In genomic region chr21:39461419-39461818, GRCh38 we compare ENCODE assay signal across 14 cellular contexts. TPM values are rescaled to one million over a fixed set of nuclear protein-coding genes. Genes with fewer than 3 reads are reported as not detected.
DNase-seq lines count a peak whose midpoint lies in the region; ATAC-seq and TF ChIP-seq lines count a peak whose summit lies in the region.
"Had no signal": no experiment of that assay in that cellular context is flagged by ENCODE, and none has a peak within 500 bp of the region (broad histone marks: within the 10 kb centered on the region; RNA-seq: fewer than 3 reads in every experiment).

No MANE protein-coding gene starts in this region.

- peak overlapping the region; percentile 5 for H2AFZ ChIP-seq in MM.1S (ENCODE audit: low read length)

- DNase-seq in activated CD8-positive, alpha-beta T cell treated with anti-CD3 and anti-CD28 coated beads for 36 hours = peak; percentile 30
- DNase-seq in activated CD8-positive, alpha-beta T cell treated with anti-CD3 and anti-CD28 coated beads, Interleukin-2, amount 10 ng/mL, durations not matched to agents 7 days and 5 days = no peak
- DNase-seq in MM.1S (peak; percentile 98), lower lobe of right lung (no peak), anterior cingulate cortex (lab: John Stamatoyannopoulos, UW) (no peak)
- no peak for DNase-seq in stimulated activated CD4-positive, alpha-beta T cell treated with anti-CD3 and anti-CD28 coated beads, Interleukin-2, amount 100 ng/mL, for 48 hours
- DNase-seq in stimulated activated CD4-positive, alpha-beta T cell treated with anti-CD3 and anti-CD28 coated beads, Interleukin-4, amount 100 ng/mL, for 1 hour = no peak
- DNase-seq: cerebellar nuclear complex, Kasumi-1 had no signal

- H3K4me1 Mint-ChIP-seq in activated CD8-positive, alpha-beta T cell treated with anti-CD3 and anti-CD28 coated beads for 36 hours (ENCODE audit: low read depth) = peaks cover 3% of the 10 kb centered on the region
- no peaks in the 10 kb centered on the region for H3K4me1 Mint-ChIP-seq in activated CD8-positive, alpha-beta T cell treated with anti-CD3 and anti-CD28 coated beads, Interleukin-2, amount 10 ng/mL, durations not matched to agents 7 days and 5 days (ENCODE audit: low read depth)

- H3K9me3 Mint-ChIP-seq in activated CD8-positive, alpha-beta T cell treated with anti-CD3 and anti-CD28 coated beads for 36 hours = no peaks in the 10 kb centered on the region
- no peaks in the 10 kb centered on the region for H3K9me3 Mint-ChIP-seq in activated CD8-positive, alpha-beta T cell treated with anti-CD3 and anti-CD28 coated beads, Interleukin-2, amount 10 ng/mL, durations not matched to agents 7 days and 5 days (ENCODE audit: insufficient read depth)

- H3K4me3 ChIP-seq in MM.1S (ENCODE audit: low read length) (no peak overlapping the region), lower lobe of right lung (no peak overlapping the region)
- H3K4me3 ChIP-seq: lung had no signal

- no peak overlapping the region for H3K4me3 Mint-ChIP-seq in activated CD8-positive, alpha-beta T cell treated with anti-CD3 and anti-CD28 coated beads for 36 hours
- no peak overlapping the region for H3K4me3 Mint-ChIP-seq in activated CD8-positive, alpha-beta T cell treated with anti-CD3 and anti-CD28 coated beads, Interleukin-2, amount 10 ng/mL, durations not matched to agents 7 days and 5 days
- H3K4me3 Mint-ChIP-seq: activated naive CD8-positive, alpha-beta T cell had no signal

- peaks cover 4% of the 10 kb centered on the region for H3K36me3 Mint-ChIP-seq in activated CD8-positive, alpha-beta T cell treated with anti-CD3 and anti-CD28 coated beads for 36 hours (ENCODE audit: low read depth)
- H3K36me3 Mint-ChIP-seq in activated CD8-positive, alpha-beta T cell treated with anti-CD3 and anti-CD28 coated beads, Interleukin-2, amount 10 ng/mL, durations not matched to agents 7 days and 5 days (ENCODE audit: low read depth) = no peaks in the 10 kb centered on the region

- H3K9me2 ChIP-seq in MM.1S (replicated peaks; ENCODE audit: insufficient read depth, low read length) = no peaks in the 10 kb centered on the region

- peak overlapping the region; percentile 72 for H3K27ac ChIP-seq in MM.1S (ENCODE audit: low read length)
- H3K27ac ChIP-seq in lower lobe of right lung = no peak overlapping the region
- H3K27ac ChIP-seq: epithelial cell of prostate had no signal

- ATAC-seq in activated CD8-positive, alpha-beta T cell treated with anti-CD3 and anti-CD28 coated beads for 36 hours = peak; percentile 49
- no peak for ATAC-seq in activated CD8-positive, alpha-beta T cell treated with anti-CD3 and anti-CD28 coated beads, Interleukin-2, amount 10 ng/mL, durations not matched to agents 7 days and 5 days
- peak; percentile 80 for ATAC-seq in HG02759 (IDR thresholded peaks at IDR 0.05; ENCODE audit: unreplicated experiment)
- ATAC-seq in lower lobe of right lung = no peak
- ATAC-seq: Panc1 had no signal

- H3K4me2 ChIP-seq in MM.1S (ENCODE audit: low read depth, low read length) = peak overlapping the region; percentile 15; the same call in 1 of the 2 replicates

- H3K9ac ChIP-seq in MM.1S (ENCODE audit: low read length) = no peak overlapping the region

- CTCF ChIA-PET in activated CD8-positive, alpha-beta T cell treated with anti-CD3 and anti-CD28 coated beads for 36 hours (lab: Charles Lee) = no interaction called here
- CTCF ChIA-PET in activated CD8-positive, alpha-beta T cell treated with anti-CD3 and anti-CD28 coated beads, Interleukin-2, amount 10 ng/mL, durations not matched to agents 7 days and 5 days (lab: Charles Lee) = interaction anchor here (0.8 to 2.2 kb wide), 2 partner anchors 11 to 20 kb away, joined by 3 to 7 read pairs; no protein-coding TSS in a partner anchor

- peaks cover 3% of the 10 kb centered on the region; the same call in 1 of the 2 replicates for H3F3A ChIP-seq in MM.1S (ENCODE audit: insufficient read depth, low read length)

- no peak overlapping the region for H3K27ac Mint-ChIP-seq in activated CD8-positive, alpha-beta T cell treated with anti-CD3 and anti-CD28 coated beads for 36 hours
- H3K27ac Mint-ChIP-seq in activated CD8-positive, alpha-beta T cell treated with anti-CD3 and anti-CD28 coated beads, Interleukin-2, amount 10 ng/mL, durations not matched to agents 7 days and 5 days = no peak overlapping the region
- H3K27ac Mint-ChIP-seq: activated naive CD8-positive, alpha-beta T cell had no signal

- H3K27me3 ChIP-seq in MM.1S (replicated peaks; ENCODE audit: insufficient read depth, low read length) (no peaks in the 10 kb centered on the region), lower lobe of right lung (ENCODE audit: low read depth) (no peaks in the 10 kb centered on the region)

- no peaks in the 10 kb centered on the region for H3K27me3 Mint-ChIP-seq in activated CD8-positive, alpha-beta T cell treated with anti-CD3 and anti-CD28 coated beads for 36 hours
- no peaks in the 10 kb centered on the region for H3K27me3 Mint-ChIP-seq in activated CD8-positive, alpha-beta T cell treated with anti-CD3 and anti-CD28 coated beads, Interleukin-2, amount 10 ng/mL, durations not matched to agents 7 days and 5 days (ENCODE audit: low read depth)
- H3K27me3 Mint-ChIP-seq: activated naive CD8-positive, alpha-beta T cell had no signal

- H3K4me1 ChIP-seq in MM.1S (ENCODE audit: low read length) = peaks cover 11% of the 10 kb centered on the region; the same call in 1 of the 2 replicates
- H3K4me1 ChIP-seq in lower lobe of right lung = no peaks in the 10 kb centered on the region

- H4K20me1 ChIP-seq in MM.1S (ENCODE audit: insufficient read depth, low read length) = no peaks in the 10 kb centered on the region

- POLR2A ChIA-PET in activated CD8-positive, alpha-beta T cell treated with anti-CD3 and anti-CD28 coated beads for 36 hours (lab: Charles Lee) = no interaction called here
- POLR2A ChIA-PET in activated CD8-positive, alpha-beta T cell treated with anti-CD3 and anti-CD28 coated beads, Interleukin-2, amount 10 ng/mL, durations not matched to agents 7 days and 5 days (lab: Charles Lee) = no interaction called here

- H3K79me2 ChIP-seq in MM.1S (ENCODE audit: low read length) = no peaks in the 10 kb centered on the region

- intact Hi-C loops in activated CD8-positive, alpha-beta T cell treated with anti-CD3 and anti-CD28 coated beads for 36 hours (cut with micrococcal nuclease) = no loop called here
- intact Hi-C loops in lower lobe of right lung (cut with DNase I) = no loop called here

- no peak for TF ChIP-seq CTCF in activated CD8-positive, alpha-beta T cell treated with anti-CD3 and anti-CD28 coated beads for 36 hours (IDR thresholded peaks at IDR 0.05)
- TF ChIP-seq CTCF in MM.1S (IDR thresholded peaks at IDR 0.05; ENCODE audit: low read length) (no peak), lower lobe of right lung (IDR thresholded peaks at IDR 0.05) (no peak)

- H3K9me3 ChIP-seq in MM.1S (replicated peaks; ENCODE audit: insufficient read depth, low read length) (no peaks in the 10 kb centered on the region), lower lobe of right lung (no peaks in the 10 kb centered on the region)

- H3K36me3 ChIP-seq in MM.1S (replicated peaks; ENCODE audit: insufficient read depth, low read length) (no peaks in the 10 kb centered on the region), lower lobe of right lung (no peaks in the 10 kb centered on the region)

RNA-seq across cellular contexts. Expression of gene SH3BGR, which starts 9.6 kb away (rescaled TPM):
- total RNA-seq in activated CD8-positive, alpha-beta T cell treated with anti-CD3 and anti-CD28 coated beads for 36 hours = 1 to 10 TPM; 4.5 to 4.8 TPM
- 1 to 10 TPM in 1 of 2 experiments, not detected in 1; 1.1 TPM for total RNA-seq in activated CD8-positive, alpha-beta T cell treated with anti-CD3 and anti-CD28 coated beads, Interleukin-2, amount 10 ng/mL, durations not matched to agents 7 days and 5 days
- 4.1 TPM for total RNA-seq in lower lobe of right lung

RNA-seq across cellular contexts. Expression of gene LCA5L, which starts 15.8 kb away (rescaled TPM):
- under 1 TPM in 1 of 2 experiments, not detected in 1; 0.36 TPM for total RNA-seq in activated CD8-positive, alpha-beta T cell treated with anti-CD3 and anti-CD28 coated beads for 36 hours
- under 1 TPM in 1 of 2 experiments, not detected in 1; 0.47 TPM for total RNA-seq in activated CD8-positive, alpha-beta T cell treated with anti-CD3 and anti-CD28 coated beads, Interleukin-2, amount 10 ng/mL, durations not matched to agents 7 days and 5 days
- total RNA-seq in lower lobe of right lung = 3.0 TPM

Comparison
In these comparisons a context has a peak if more than half of its experiments do, and no peak if none do; other contexts are left out.
1. ATAC-seq: peak in activated CD8-positive, alpha-beta T cell treated with anti-CD3 and anti-CD28 coated beads for 36 hours (single experiment) and HG02759 (single experiment); none in activated CD8-positive, alpha-beta T cell treated with anti-CD3 and anti-CD28 coated beads, Interleukin-2, amount 10 ng/mL, durations not matched to agents 7 days and 5 days (single experiment) and lower lobe of right lung (0 of 2).
2. DNase-seq: peak in activated CD8-positive, alpha-beta T cell treated with anti-CD3 and anti-CD28 coated beads for 36 hours (single experiment) and MM.1S (single experiment); none in activated CD8-positive, alpha-beta T cell treated with anti-CD3 and anti-CD28 coated beads, Interleukin-2, amount 10 ng/mL, durations not matched to agents 7 days and 5 days (single experiment), stimulated activated CD4-positive, alpha-beta T cell treated with anti-CD3 and anti-CD28 coated beads, Interleukin-2, amount 100 ng/mL, for 48 hours (0 of 2), stimulated activated CD4-positive, alpha-beta T cell treated with anti-CD3 and anti-CD28 coated beads, Interleukin-4, amount 100 ng/mL, for 1 hour (single experiment), lower lobe of right lung (single experiment) and anterior cingulate cortex (0 of 58).